ENCODE assay signal across 20 cellular contexts in genomic region chr12:107493646-107494045, GRCh38.
"Had no signal": no experiment of that assay in that cellular context is flagged by ENCODE, and none has a peak within 500 bp of the region (broad histone marks: within the 10 kb centered on the region; RNA-seq: fewer than 3 reads in every experiment).

No MANE protein-coding gene starts in this region.

- H3K4me3 ChIP-seq: breast epithelium, left lung, lung, skin epidermis, testis, vagina had no signal

- DNase-seq: activated naive CD4-positive, alpha-beta T cell treated with Interleukin-2 at 50 U/mL for 16 hours; activated naive CD8-positive, alpha-beta T cell treated with anti-CD3 and anti-CD28 coated beads, Interleukin-2, amount 10 ng/mL, durations not matched to agents 7 days and 5 days; activated T-cell treated with anti-CD3 and anti-CD28 coated beads, Interleukin-2, amount 50 U/mL, for 48 hours; amniotic stem cell; effector CD4-positive, alpha-beta T cell; erythroblast; foreskin keratinocyte; immature natural killer cell; kidney glomerular epithelial cell; left lung; natural killer cell; right cardiac atrium; stimulated activated CD4-positive, alpha-beta T cell treated with anti-CD3 and anti-CD28 coated beads, Interleukin-15, amount 100 ng/mL, for 24 hours; T1000; testis had no signal

- H3K36me3 ChIP-seq: breast epithelium, left lung, vagina had no signal

- ATAC-seq: foreskin keratinocyte, left lung, natural killer cell, right cardiac atrium, WTC11 had no signal

- H3K27me3 ChIP-seq: breast epithelium, foreskin keratinocyte, left lung, testis, vagina had no signal

- H3K9me3 ChIP-seq: breast epithelium, left lung, testis, vagina had no signal

- H3K27ac ChIP-seq: breast epithelium, foreskin keratinocyte, left lung, skin epidermis, testis, vagina had no signal

- H3K4me1 ChIP-seq: foreskin keratinocyte, vagina had no signal
